17 cellular contexts compared by ENCODE assay signal in genomic region chr5:174229640-174230350, GRCh38.
DNase-seq lines count a peak whose midpoint lies in the region; ATAC-seq and TF ChIP-seq lines count a peak whose summit lies in the region.
"Had no signal": no experiment of that assay in that cellular context is flagged by ENCODE, and none has a peak within 500 bp of the region (broad histone marks: within the 10 kb centered on the region; RNA-seq: fewer than 3 reads in every experiment).

No MANE protein-coding gene starts in this region.

- no peaks in the 10 kb centered on the region for H4K20me1 ChIP-seq in HCT116 (ENCODE audit: insufficient read depth)

- H3K27me3 Mint-ChIP-seq in stimulated activated naive CD8-positive, alpha-beta T cell treated with anti-CD3 and anti-CD28 coated beads, Interleukin-15, amount 100 ng/mL, for 72 hours, result peaks cover 24% of the 10 kb centered on the region
- H3K27me3 Mint-ChIP-seq: CD4-positive, CD25-positive, alpha-beta regulatory T cell; stimulated activated memory B cell treated with anti-CD40 and anti-IgM and Interleukin-4, amounts not matched to agents 10 μg/mL and 1 μg/mL and 100 μg/mL, for 72 hours had no signal

- RAD21 ChIA-PET in HCT116 (lab: Charles Lee; ENCODE audit: low non-redundant PET in 1 of 2, low total read pairs in 2 of 2, uncharacterized antibody in 2 of 2, unreplicated experiment in 2 of 2), result no interaction called here

- H3K36me3 ChIP-seq in HCT116 (ENCODE audit: control insufficient read depth in 1 of 2, insufficient read depth in 2 of 2, low read length in 2 of 2) (no peaks in the 10 kb centered on the region), mesodermal cell (ENCODE audit: control insufficient read depth, insufficient read depth, low read length) (no peaks in the 10 kb centered on the region)
- H3K36me3 ChIP-seq: esophagus muscularis mucosa, uterus had no signal

- TF ChIP-seq CTCF in AG10803 (conservative IDR thresholded peaks at IDR 0.05; ENCODE audit: low read length) (no peak), HCT116 (IDR thresholded peaks at IDR 0.05 in 2 of 3, conservative IDR thresholded peaks at IDR 0.05 in 1 of 3; ENCODE audit: borderline replicate concordance in 1 of 3, insufficient read depth in 1 of 3, low read depth in 2 of 3, low read length in 2 of 3) (no peak)

- H3K79me2 ChIP-seq in HCT116 (ENCODE audit: insufficient read depth, low read length), result no peaks in the 10 kb centered on the region

- peak; percentile 52 for ATAC-seq in HCT116
- no peak for ATAC-seq in HG03520 (IDR thresholded peaks at IDR 0.05; ENCODE audit: unreplicated experiment)
- ATAC-seq in stimulated activated naive CD8-positive, alpha-beta T cell treated with anti-CD3 and anti-CD28 coated beads, Interleukin-15, amount 100 ng/mL, for 72 hours, result no peak
- ATAC-seq: stimulated activated memory B cell treated with anti-CD40 and anti-IgM and Interleukin-4, amounts not matched to agents 10 μg/mL and 1 μg/mL and 100 μg/mL, for 72 hours had no signal

- no peak overlapping the region for H3K4me2 ChIP-seq in HCT116 (ENCODE audit: low read length)

- POLR2A ChIA-PET in HCT116 (lab: Charles Lee), result no interaction called here

- H3K4me3 Mint-ChIP-seq in stimulated activated naive CD8-positive, alpha-beta T cell treated with anti-CD3 and anti-CD28 coated beads, Interleukin-15, amount 100 ng/mL, for 72 hours, result no peak overlapping the region
- H3K4me3 Mint-ChIP-seq: CD4-positive, CD25-positive, alpha-beta regulatory T cell; stimulated activated memory B cell treated with anti-CD40 and anti-IgM and Interleukin-4, amounts not matched to agents 10 μg/mL and 1 μg/mL and 100 μg/mL, for 72 hours had no signal

- DNase-seq in AG10803 (ENCODE audit: low read depth) (peak; percentile 54), HCT116 (ENCODE audit: low read depth, low spot score) (no peak), astrocyte of the hippocampus (ENCODE audit: low read depth, low spot score) (peak; percentile 80), caudate nucleus (lab: John Stamatoyannopoulos, UW) (no peak)
- DNase-seq in activated effector memory CD4-positive, alpha-beta T cell treated with Interleukin-2 at 50 U/mL for 16 hours, result no peak
- no peak for DNase-seq in stimulated activated naive CD8-positive, alpha-beta T cell treated with anti-CD3 and anti-CD28 coated beads, Interleukin-15, amount 100 ng/mL, for 72 hours
- DNase-seq: CD4-positive, CD25-positive, alpha-beta regulatory T cell; Karpas-422; mesenchymal stem cell; NCI-H1694; uterus had no signal

- H3K9me3 ChIP-seq in HCT116 (ENCODE audit: control insufficient read depth in 1 of 2, insufficient read depth in 1 of 2, low read depth in 1 of 2, low read length in 2 of 2) (no peaks in the 10 kb centered on the region), mesodermal cell (ENCODE audit: control insufficient read depth, low read length) (no peaks in the 10 kb centered on the region)
- H3K9me3 ChIP-seq: esophagus muscularis mucosa, uterus had no signal

- TF ChIP-seq POLR2A in HCT116 (IDR thresholded peaks at IDR 0.05; ENCODE audit: borderline replicate concordance, extremely low read depth, insufficient read depth, insufficient read length), result no peak

- H3K9ac ChIP-seq in HCT116 (ENCODE audit: low read length), result no peak overlapping the region

- H3K27ac Mint-ChIP-seq in stimulated activated naive CD8-positive, alpha-beta T cell treated with anti-CD3 and anti-CD28 coated beads, Interleukin-15, amount 100 ng/mL, for 72 hours, result no peak overlapping the region
- H3K27ac Mint-ChIP-seq: stimulated activated memory B cell treated with anti-CD40 and anti-IgM and Interleukin-4, amounts not matched to agents 10 μg/mL and 1 μg/mL and 100 μg/mL, for 72 hours had no signal

- H3K9me2 ChIP-seq in HCT116 (ENCODE audit: insufficient read depth), result no peaks in the 10 kb centered on the region

- H3K4me3 ChIP-seq in AG10803 (ENCODE audit: low read length), result no peak overlapping the region
- no peak overlapping the region for H3K4me3 ChIP-seq in HCT116 (replicated peaks in 1 of 2; ENCODE audit: low read depth in 1 of 2, low read length in 2 of 2)
- H3K4me3 ChIP-seq in mesodermal cell (ENCODE audit: extremely low read depth, insufficient read depth, low read length, poor library complexity, severe bottlenecking), result no peak overlapping the region
- H3K4me3 ChIP-seq: dorsolateral prefrontal cortex, esophagus muscularis mucosa, uterus had no signal

- no TSS peak for BruUV-seq in HCT116 (replicated peaks; lab: Mats Ljungman, UMichigan)

- WGBS in mesodermal cell (ENCODE audit: insufficient coverage in 2 of 2), 2 experiments, result 79 to 94% methylated on average over 2 of the region's 3 CpGs

- no peaks in the 10 kb centered on the region for H3K9me3 Mint-ChIP-seq in stimulated activated naive CD8-positive, alpha-beta T cell treated with anti-CD3 and anti-CD28 coated beads, Interleukin-15, amount 100 ng/mL, for 72 hours

- CTCF ChIA-PET in HCT116 (lab: Charles Lee), result no interaction called here

- H3K27me3 ChIP-seq in HCT116 (ENCODE audit: insufficient read depth, low read length), result peaks cover 7% of the 10 kb centered on the region; the same call in 1 of the 2 replicates
- H3K27me3 ChIP-seq: dorsolateral prefrontal cortex, uterus had no signal

- no peak for TF ChIP-seq RAD21 in HCT116 (IDR thresholded peaks at IDR 0.05; ENCODE audit: low read depth)

- H3K4me1 ChIP-seq in HCT116 (ENCODE audit: control insufficient read depth in 1 of 2, insufficient read depth in 2 of 2, low read length in 2 of 2) (no peaks in the 10 kb centered on the region; a peak in 1 of 4 replicates), mesodermal cell (ENCODE audit: control insufficient read depth, insufficient read depth, low read length, poor library complexity, severe bottlenecking) (peaks cover 28% of the 10 kb centered on the region)
- H3K4me1 ChIP-seq: uterus had no signal

- no peak overlapping the region for H2AFZ ChIP-seq in HCT116 (ENCODE audit: low read depth, low read length, poor library complexity, severe bottlenecking)

- H3K27ac ChIP-seq in HCT116 (ENCODE audit: low read depth, low read length), result no peak overlapping the region
- peak overlapping the region; percentile 32 for H3K27ac ChIP-seq in mesodermal cell (ENCODE audit: low read depth, low read length, severe bottlenecking)
- no peak overlapping the region for H3K27ac ChIP-seq in caudate nucleus (ENCODE audit: low read depth, low read length)
- H3K27ac ChIP-seq: dorsolateral prefrontal cortex, esophagus muscularis mucosa, uterus, VCaP had no signal

- intact Hi-C loops in HCT116 (cut with micrococcal nuclease), result no loop called here

- no peaks in the 10 kb centered on the region for H3K4me1 Mint-ChIP-seq in stimulated activated naive CD8-positive, alpha-beta T cell treated with anti-CD3 and anti-CD28 coated beads, Interleukin-15, amount 100 ng/mL, for 72 hours
- H3K4me1 Mint-ChIP-seq: CD4-positive, CD25-positive, alpha-beta regulatory T cell; stimulated activated memory B cell treated with anti-CD40 and anti-IgM and Interleukin-4, amounts not matched to agents 10 μg/mL and 1 μg/mL and 100 μg/mL, for 72 hours had no signal

TF ChIP-seq in HCT116, 20 proteins besides CTCF, POLR2A, EP300 and RAD21:
- no peak for TF ChIP-seq ELF1 (IDR thresholded peaks at IDR 0.05; ENCODE audit: borderline replicate concordance, low read depth)
- TF ChIP-seq JUND (IDR thresholded peaks at IDR 0.05), result no peak
- no peak for TF ChIP-seq EZH2phosphoT487 (IDR thresholded peaks at IDR 0.05; ENCODE audit: borderline replicate concordance)
- no peak for TF ChIP-seq ZNF274 (IDR thresholded peaks at IDR 0.05; ENCODE audit: low read depth, low read length)
- TF ChIP-seq, protein P1, sequence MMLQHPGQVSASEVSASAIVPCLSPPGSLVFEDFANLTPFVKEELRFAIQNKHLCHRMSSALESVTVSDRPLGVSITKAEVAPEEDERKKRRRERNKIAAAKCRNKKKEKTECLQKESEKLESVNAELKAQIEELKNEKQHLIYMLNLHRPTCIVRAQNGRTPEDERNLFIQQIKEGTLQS (IDR thresholded peaks at IDR 0.05), result no peak
- TF ChIP-seq, protein P2, sequence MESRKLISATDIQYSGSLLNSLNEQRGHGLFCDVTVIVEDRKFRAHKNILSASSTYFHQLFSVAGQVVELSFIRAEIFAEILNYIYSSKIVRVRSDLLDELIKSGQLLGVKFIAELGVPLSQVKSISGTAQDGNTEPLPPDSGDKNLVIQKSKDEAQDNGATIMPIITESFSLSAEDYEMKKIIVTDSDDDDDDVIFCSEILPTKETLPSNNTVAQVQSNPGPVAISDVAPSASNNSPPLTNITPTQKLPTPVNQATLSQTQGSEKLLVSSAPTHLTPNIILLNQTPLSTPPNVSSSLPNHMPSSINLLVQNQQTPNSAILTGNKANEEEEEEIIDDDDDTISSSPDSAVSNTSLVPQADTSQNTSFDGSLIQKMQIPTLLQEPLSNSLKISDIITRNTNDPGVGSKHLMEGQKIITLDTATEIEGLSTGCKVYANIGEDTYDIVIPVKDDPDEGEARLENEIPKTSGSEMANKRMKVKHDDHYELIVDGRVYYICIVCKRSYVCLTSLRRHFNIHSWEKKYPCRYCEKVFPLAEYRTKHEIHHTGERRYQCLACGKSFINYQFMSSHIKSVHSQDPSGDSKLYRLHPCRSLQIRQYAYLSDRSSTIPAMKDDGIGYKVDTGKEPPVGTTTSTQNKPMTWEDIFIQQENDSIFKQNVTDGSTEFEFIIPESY (IDR thresholded peaks at IDR 0.05; ENCODE audit: extremely low read depth, insufficient replicate concordance, low read length), result no peak
- TF ChIP-seq EZH2 (IDR thresholded peaks at IDR 0.05), result no peak
- no peak for TF ChIP-seq FOSL1 (IDR thresholded peaks at IDR 0.05; ENCODE audit: low read depth)
- TF ChIP-seq SP1 (IDR thresholded peaks at IDR 0.05; ENCODE audit: low read depth), result no peak

Comparison
In these comparisons a context has a peak if more than half of its experiments do, and no peak if none do; other contexts are left out.
1. DNase-seq: peak in AG10803 (single experiment) and astrocyte of the hippocampus (single experiment); none in HCT116 (single experiment), caudate nucleus (0 of 61), activated effector memory CD4-positive, alpha-beta T cell treated with Interleukin-2 at 50 U/mL for 16 hours (single experiment) and stimulated activated naive CD8-positive, alpha-beta T cell treated with anti-CD3 and anti-CD28 coated beads, Interleukin-15, amount 100 ng/mL, for 72 hours (0 of 2).